8 cellular contexts compared by ENCODE assay signal in genomic region chr22:24157783-24158170, GRCh38. TPM values are rescaled to one million over a fixed set of nuclear protein-coding genes. Genes with fewer than 3 reads are reported as not detected.
DNase-seq lines count a peak whose midpoint lies in the region; ATAC-seq and TF ChIP-seq lines count a peak whose summit lies in the region.

No MANE protein-coding gene starts in this region.

- H3K36me3 Mint-ChIP-seq in T-helper 17 cell (ENCODE audit: low read depth): no peaks in the 10 kb centered on the region

- H3K4me3 ChIP-seq in GM12865 (ENCODE audit: low read depth, low read length) (peak overlapping the region; percentile 53), fibroblast of lung (replicated peaks in 1 of 4; ENCODE audit: control extremely low read depth in 1 of 4, insufficient read depth in 1 of 4, low read depth in 3 of 4, low read length in 4 of 4) (peak overlapping the region in 1 of 4 experiments; percentile 78)

- H3K79me2 ChIP-seq in fibroblast of lung (ENCODE audit: control insufficient read depth, insufficient read depth, low read length): peaks cover 42% of the 10 kb centered on the region

- H3K4me3 Mint-ChIP-seq in T-helper 17 cell: peak overlapping the region; percentile 94

- no peaks in the 10 kb centered on the region for H3K9me3 ChIP-seq in T-helper 17 cell (ENCODE audit: control insufficient read depth, low read length, poor library complexity, severe bottlenecking)
- no peaks in the 10 kb centered on the region for H3K9me3 ChIP-seq in fibroblast of lung (ENCODE audit: control insufficient read depth, insufficient read depth, low read depth, low read length)

- peak; percentile 9 for DNase-seq in GM12865 (ENCODE audit: low read depth)
- DNase-seq in T-helper 17 cell: no peak
- peak in 1 of 2 donors; percentile 27 for DNase-seq in fibroblast of lung (ENCODE audit: low read depth in 2 of 2)
- peak; percentile 32 for DNase-seq in stimulated activated naive CD8-positive, alpha-beta T cell treated with anti-CD3 and anti-CD28 coated beads, Interleukin-15, Interleukin-2, amounts not matched to agents 100 U/mL and 50 U/mL, for 24 hours
- DNase-seq in NCI-H226: no peak
- DNase-seq in mesenteric fat pad (ENCODE audit: low spot score): no peak
- DNase-seq in HK-2 (ENCODE audit: unreplicated experiment): no peak

- no peaks in the 10 kb centered on the region for H4K20me1 ChIP-seq in fibroblast of lung (ENCODE audit: control insufficient read depth, extremely low read depth, insufficient read depth, low read length)

- H3K27me3 Mint-ChIP-seq in T-helper 17 cell: no peaks in the 10 kb centered on the region

- no peak overlapping the region for H2AFZ ChIP-seq in fibroblast of lung (ENCODE audit: low read length)

- no peaks in the 10 kb centered on the region for H3K27me3 ChIP-seq in fibroblast of lung (ENCODE audit: control insufficient read depth, insufficient read depth, low read length)

- peaks cover 57% of the 10 kb centered on the region for H3K4me1 Mint-ChIP-seq in T-helper 17 cell

- H3K27ac ChIP-seq in fibroblast of lung (ENCODE audit: insufficient read depth, low read length): no peak overlapping the region

- peak overlapping the region; percentile 86 for H3K27ac Mint-ChIP-seq in T-helper 17 cell

- H3K4me1 ChIP-seq in fibroblast of lung (ENCODE audit: control insufficient read depth, extremely low read depth, insufficient read depth, low read length): peaks cover 29% of the 10 kb centered on the region

- TF ChIP-seq CTCF in GM12865 (IDR thresholded peaks at IDR 0.05; ENCODE audit: insufficient read depth, low read depth, low read length, missing control alignments) (no peak), fibroblast of lung (conservative IDR thresholded peaks at IDR 0.05 in 1 of 2, IDR thresholded peaks at IDR 0.05 in 1 of 2; ENCODE audit: low read depth in 1 of 2, low read length in 2 of 2) (no peak)

- peak overlapping the region; percentile 92 for H3K4me2 ChIP-seq in fibroblast of lung (ENCODE audit: extremely low read depth, insufficient read depth, low read length)

- no peak overlapping the region for H3K9ac ChIP-seq in fibroblast of lung (ENCODE audit: insufficient read depth, low read length)

- H3K36me3 ChIP-seq in fibroblast of lung (ENCODE audit: control insufficient read depth, insufficient read depth, low read length): peaks cover 9% of the 10 kb centered on the region

- ATAC-seq in T-helper 17 cell: no peak
- no peak for ATAC-seq in stimulated activated naive CD8-positive, alpha-beta T cell treated with anti-CD3 and anti-CD28 coated beads, Interleukin-15, Interleukin-2, amounts not matched to agents 100 U/mL and 50 U/mL, for 24 hours
- ATAC-seq in GM19023 (IDR thresholded peaks at IDR 0.05; ENCODE audit: unreplicated experiment): no peak

RNA-seq across cellular contexts. Expression of gene SUSD2, which starts 23.5 kb away (rescaled TPM):
- total RNA-seq in T-helper 17 cell (1 to 10 TPM in 1 of 2 donors, under 1 TPM in 1; 0.80 to 1.1 TPM), fibroblast of lung (0.77 and 10.6 TPM in 2 replicates), mesenteric fat pad (5.9 TPM)
- polyA plus RNA-seq in fibroblast of lung: 10.5 and 11.9 TPM in 2 replicates
- 18.5 and 23.8 TPM in 2 replicates for polyA plus RNA-seq in fibroblast of lung (2012)
- polyA minus RNA-seq in fibroblast of lung (ENCODE audit: low replicate concordance): 14.8 and 45.0 TPM in 2 replicates

Comparison
In these comparisons a context has a peak if more than half of its experiments do, and no peak if none do; other contexts are left out.
1. DNase-seq: peak in GM12865 (single experiment) and stimulated activated naive CD8-positive, alpha-beta T cell treated with anti-CD3 and anti-CD28 coated beads, Interleukin-15, Interleukin-2, amounts not matched to agents 100 U/mL and 50 U/mL, for 24 hours (single experiment); none in T-helper 17 cell (0 of 3), NCI-H226 (single experiment), mesenteric fat pad (single experiment) and HK-2 (single experiment).